Comparison of ENCODE assay signal across 13 cellular contexts in the genomic region with DNA sequence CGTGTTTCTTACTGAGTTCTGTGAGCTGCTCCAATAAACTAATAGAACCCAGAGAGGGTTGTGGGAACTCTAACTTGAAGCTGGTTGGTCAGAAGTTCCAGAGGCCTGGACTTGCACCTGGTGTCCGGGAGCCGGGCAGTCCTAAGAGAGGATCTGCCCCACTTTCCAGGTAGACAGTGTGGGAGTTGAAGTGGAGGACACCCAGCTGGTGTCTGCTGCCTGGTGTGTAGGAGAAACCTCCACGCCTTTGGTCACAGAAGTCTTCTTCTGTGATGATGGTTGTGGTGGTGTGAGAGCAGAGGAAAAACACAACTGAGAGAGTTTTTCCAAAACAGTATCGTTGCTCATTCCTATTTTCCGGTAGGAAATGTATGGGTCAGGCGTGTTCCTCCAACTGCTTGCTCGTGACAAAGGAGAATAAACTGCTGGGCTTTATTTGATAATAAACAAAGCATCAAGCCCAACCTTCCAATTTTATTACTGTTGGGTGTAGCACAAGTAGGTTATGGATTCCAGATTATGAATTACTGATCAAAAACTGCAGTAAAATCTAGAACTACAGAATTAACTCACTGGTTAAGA.
"Had no signal": no experiment of that assay in that cellular context is flagged by ENCODE, and none has a peak within 500 bp of the region (broad histone marks: within the 10 kb centered on the region; RNA-seq: fewer than 3 reads in every experiment).

No MANE protein-coding gene starts in this region.

- H3K27ac ChIP-seq: brain microvascular endothelial cell had no signal

- DNase-seq: activated CD4-positive, alpha-beta T cell treated with anti-CD3 and anti-CD28 coated beads for 1 hour; activated CD8-positive, alpha-beta T cell treated with anti-CD3 and anti-CD28 coated beads for 36 hours; activated effector memory CD4-positive, alpha-beta T cell treated with Interleukin-2 at 50 U/mL for 16 hours; activated naive CD8-positive, alpha-beta T cell treated with anti-CD3 and anti-CD28 coated beads for 36 hours; brain microvascular endothelial cell; esophagus squamous epithelium; foreskin keratinocyte; immature natural killer cell; left cardiac atrium; occipital lobe; T1000; trophoblast cell had no signal

- ATAC-seq: activated CD8-positive, alpha-beta T cell treated with anti-CD3 and anti-CD28 coated beads for 36 hours; foreskin keratinocyte; left cardiac atrium; stimulated activated effector memory CD8-positive, alpha-beta T cell treated with anti-CD3 and anti-CD28 coated beads, Interleukin-12 subunit alpha, Interleukin-12 subunit beta, amount 100 ng/mL, for 72 hours had no signal

- H3K36me3 ChIP-seq: brain microvascular endothelial cell, esophagus squamous epithelium had no signal

- H3K4me3 ChIP-seq: esophagus squamous epithelium had no signal

- H3K9me3 ChIP-seq: esophagus squamous epithelium had no signal

- H3K27me3 ChIP-seq: brain microvascular endothelial cell, esophagus squamous epithelium, foreskin keratinocyte had no signal
